1 cellular context compared by ENCODE assay signal in genomic region chr14:99413172-99413571, GRCh38.
TF ChIP-seq lines count a peak whose summit lies in the region.

No MANE protein-coding gene starts in this region.

TF ChIP-seq in GM23338, 12 proteins besides CTCF, POLR2A, EP300 and RAD21 (continued from another document):
- TF ChIP-seq ZNF462 (CRISPR knock-in tag; IDR thresholded peaks at IDR 0.05), result no peak
- TF ChIP-seq STAT1 (IDR thresholded peaks at IDR 0.05; ENCODE audit: unreplicated experiment), result no peak
- TF ChIP-seq NANOG (IDR thresholded peaks at IDR 0.05; ENCODE audit: borderline replicate concordance), result no peak
- no peak for TF ChIP-seq CREB1 (CRISPR knock-in tag; IDR thresholded peaks at IDR 0.05; ENCODE audit: low read depth)
- TF ChIP-seq REST (IDR thresholded peaks at IDR 0.05; ENCODE audit: unreplicated experiment), result no peak
- TF ChIP-seq JUNB (IDR thresholded peaks at IDR 0.05; ENCODE audit: unreplicated experiment), result no peak
- TF ChIP-seq ETS1 (IDR thresholded peaks at IDR 0.05), result no peak
- no peak for TF ChIP-seq POLR2AphosphoS5 (IDR thresholded peaks at IDR 0.05; ENCODE audit: low read depth)
- no peak for TF ChIP-seq EZH2 (IDR thresholded peaks at IDR 0.05; ENCODE audit: low read depth, unreplicated experiment)
